In genomic region chr7:92142791-92143190, GRCh38 we compare ENCODE assay signal across 3 cellular contexts. TPM values are rescaled to one million over a fixed set of nuclear protein-coding genes. Genes with fewer than 3 reads are reported as not detected.
"Had no signal": no experiment of that assay in that cellular context is flagged by ENCODE, and none has a peak within 500 bp of the region (broad histone marks: within the 10 kb centered on the region; RNA-seq: fewer than 3 reads in every experiment).

No MANE protein-coding gene starts in this region.

RNA-seq across cellular contexts. Expression of gene LRRD1, which starts 36.2 kb away (rescaled TPM):
- total RNA-seq: HT-29, HT1080 had no signal
- polyA plus RNA-seq: IgD-negative memory B cell had no signal
